22 cellular contexts compared by ENCODE assay signal in genomic region chr22:22843848-22844247, GRCh38. TPM values are rescaled to one million over a fixed set of nuclear protein-coding genes. Genes with fewer than 3 reads are reported as not detected.
"Had no signal": no experiment of that assay in that cellular context is flagged by ENCODE, and none has a peak within 500 bp of the region (broad histone marks: within the 10 kb centered on the region; RNA-seq: fewer than 3 reads in every experiment).

No MANE protein-coding gene starts in this region.

- H3K27ac Mint-ChIP-seq: nephron progenitor cell had no signal

- H3K4me3 Mint-ChIP-seq: central memory CD8-positive, alpha-beta T cell; nephron progenitor cell had no signal

- H3K27me3 ChIP-seq: ascending aorta had no signal

- H3K4me1 Mint-ChIP-seq: nephron progenitor cell had no signal

- H3K36me3 ChIP-seq: ascending aorta, tibial artery, WERI-Rb-1 had no signal

- H3K4me3 ChIP-seq: ascending aorta, coronary artery, hepatocyte, lung, tibial artery had no signal

- DNase-seq: activated CD4-positive, alpha-beta T cell treated with anti-CD3 and anti-CD28 coated beads for 1 hour; activated CD8-positive, alpha-beta memory T cell treated with anti-CD3 and anti-CD28 coated beads for 24 hours; activated CD8-positive, alpha-beta memory T cell treated with anti-CD3 and anti-CD28 coated beads, Interleukin-2, amount 50 U/mL, for 48 hours; activated effector memory CD4-positive, alpha-beta T cell treated with anti-CD3 and anti-CD28 coated beads, Interleukin-2, amount 50 U/mL, for 16 hours; activated naive CD4-positive, alpha-beta T cell treated with anti-CD3 and anti-CD28 coated beads, Interleukin-2, amount 50 U/mL, for 16 hours; activated T-cell treated with anti-CD3 and anti-CD28 coated beads, Interleukin-2, amount 50 U/mL, for 48 hours; foreskin keratinocyte; nephron progenitor cell; nucleus accumbens; stimulated activated CD4-positive, alpha-beta T cell treated with anti-CD3 and anti-CD28 coated beads, Interleukin-2, amount 100 ng/mL, for 24 hours; stimulated activated naive CD8-positive, alpha-beta T cell treated with anti-CD3 and anti-CD28 coated beads, Interleukin-15, Interleukin-2, amounts not matched to agents 100 U/mL and 50 U/mL, for 24 hours; substantia nigra; tibial artery; WERI-Rb-1 had no signal

- H3K27me3 Mint-ChIP-seq: central memory CD8-positive, alpha-beta T cell had no signal

- H3K4me1 ChIP-seq: ascending aorta, foreskin keratinocyte, tibial artery had no signal

- H3K9me3 Mint-ChIP-seq: nephron progenitor cell had no signal

- H3K27ac ChIP-seq: ascending aorta, coronary artery, foreskin keratinocyte, hepatocyte, tibial artery, WERI-Rb-1 had no signal

- ATAC-seq: foreskin keratinocyte; stimulated activated naive CD8-positive, alpha-beta T cell treated with anti-CD3 and anti-CD28 coated beads, Interleukin-15, Interleukin-2, amounts not matched to agents 100 U/mL and 50 U/mL, for 24 hours had no signal

- H3K9me3 ChIP-seq: ascending aorta had no signal

RNA-seq across cellular contexts. Expression of gene IGLL5, which starts 43.8 kb away (rescaled TPM):
- total RNA-seq: epithelial cell of proximal tubule, fibroblast of lung, foreskin keratinocyte, hepatocyte, skeletal muscle tissue had no signal
- polyA plus RNA-seq: fibroblast of lung, foreskin keratinocyte, hepatocyte had no signal
